In genomic region chr11:61529537-61530225, GRCh38 we compare ENCODE assay signal across 1 cellular context.
A peak's percentile ranks its signal among the peaks of the same experiment; 100 is the strongest.
TF ChIP-seq lines count a peak whose summit lies in the region.

No MANE protein-coding gene starts in this region.

TF ChIP-seq in HepG2, 621 proteins besides CTCF, POLR2A, EP300 and RAD21 (continued from another document and continues in another):
- TF ChIP-seq CEBPZ (IDR thresholded peaks at IDR 0.05; ENCODE audit: low read length) (no peak), ZNF484 (CRISPR knock-in tag; IDR thresholded peaks at IDR 0.05; ENCODE audit: borderline replicate concordance, low read depth) (no peak), ASH2L (IDR thresholded peaks at IDR 0.05; ENCODE audit: insufficient read length, low read depth, low read length) (no peak), ZNF562 (CRISPR knock-in tag; IDR thresholded peaks at IDR 0.05; ENCODE audit: borderline replicate concordance) (no peak), FOXO1 (CRISPR knock-in tag; IDR thresholded peaks at IDR 0.05) (no peak), ZHX1 (CRISPR knock-in tag; IDR thresholded peaks at IDR 0.05; ENCODE audit: low read depth) (peak; percentile 18; the same call in 1 of the 2 replicates), SYNCRIP (IDR thresholded peaks at IDR 0.05; ENCODE audit: insufficient read depth, low read depth, low read length) (no peak), HOXA3 (CRISPR knock-in tag; IDR thresholded peaks at IDR 0.05) (no peak; the same call in 1 of the 2 replicates), ZNF616 (CRISPR knock-in tag; IDR thresholded peaks at IDR 0.05; ENCODE audit: low read depth) (no peak), SOX5 (CRISPR knock-in tag; IDR thresholded peaks at IDR 0.05; ENCODE audit: borderline replicate concordance) (peak; percentile 42; the same call in 1 of the 2 replicates), FOSL2 (CRISPR knock-in tag; IDR thresholded peaks at IDR 0.05) (peak; percentile 40; the same call in 1 of the 2 replicates), MEIS1 (CRISPR knock-in tag; IDR thresholded peaks at IDR 0.05; ENCODE audit: borderline replicate concordance) (no peak), FOXC1 (CRISPR knock-in tag; IDR thresholded peaks at IDR 0.05; ENCODE audit: borderline replicate concordance) (0 out of 2 replicates have a peak, but pooled peaks have one; percentile 30), ZMYM3 (CRISPR knock-in tag; IDR thresholded peaks at IDR 0.05) (peak; percentile 85), ZC3H13 (CRISPR knock-in tag; IDR thresholded peaks at IDR 0.05) (no peak), HNRNPLL (IDR thresholded peaks at IDR 0.05; ENCODE audit: low read depth, low read length, poor library complexity, severe bottlenecking) (no peak), HMG20A (CRISPR knock-in tag; IDR thresholded peaks at IDR 0.05; ENCODE audit: borderline replicate concordance) (peak; percentile 59; the same call in 1 of the 2 replicates), ZNF839 (CRISPR knock-in tag; IDR thresholded peaks at IDR 0.05; ENCODE audit: borderline replicate concordance) (peak; percentile 66; the same call in 1 of the 2 replicates), NFRKB (IDR thresholded peaks at IDR 0.05) (no peak), ZKSCAN5 (CRISPR knock-in tag; IDR thresholded peaks at IDR 0.05) (no peak), MLX (CRISPR knock-in tag; IDR thresholded peaks at IDR 0.05) (peak; percentile 91), ZNF20 (CRISPR knock-in tag; IDR thresholded peaks at IDR 0.05) (no peak), ZNF746 (CRISPR knock-in tag; IDR thresholded peaks at IDR 0.05) (peak; percentile 30; the same call in 1 of the 2 replicates), DMAP1 (CRISPR knock-in tag; IDR thresholded peaks at IDR 0.05) (no peak), SRSF4 (IDR thresholded peaks at IDR 0.05; ENCODE audit: low read depth, low read length, poor library complexity, severe bottlenecking) (no peak), RAD51 (IDR thresholded peaks at IDR 0.05; ENCODE audit: borderline replicate concordance) (no peak), ZNF205 (CRISPR knock-in tag; IDR thresholded peaks at IDR 0.05) (no peak), ZNF292 (CRISPR knock-in tag; IDR thresholded peaks at IDR 0.05; ENCODE audit: borderline replicate concordance, low read depth) (peak; percentile 78), ZNF18 (CRISPR knock-in tag; IDR thresholded peaks at IDR 0.05; ENCODE audit: insufficient replicate concordance) (no peak), ZNF264 (CRISPR knock-in tag; IDR thresholded peaks at IDR 0.05) (no peak), PITX1 (CRISPR knock-in tag; IDR thresholded peaks at IDR 0.05) (no peak), CEBPG (CRISPR knock-in tag; IDR thresholded peaks at IDR 0.05) (peak; percentile 82), ZZZ3 (CRISPR knock-in tag; IDR thresholded peaks at IDR 0.05; ENCODE audit: borderline replicate concordance) (no peak), ZBTB1 (CRISPR knock-in tag; IDR thresholded peaks at IDR 0.05; ENCODE audit: borderline replicate concordance) (no peak), CBX1 (IDR thresholded peaks at IDR 0.05; ENCODE audit: low read depth) (no peak), JARID2 (CRISPR knock-in tag; IDR thresholded peaks at IDR 0.05; ENCODE audit: insufficient replicate concordance) (no peak), SPEN (CRISPR knock-in tag; IDR thresholded peaks at IDR 0.05; ENCODE audit: low read depth) (0 out of 2 replicates have a peak, but pooled peaks have one; percentile 36), CC2D1A (CRISPR knock-in tag; IDR thresholded peaks at IDR 0.05) (no peak), HOXA9 (CRISPR knock-in tag; IDR thresholded peaks at IDR 0.05; ENCODE audit: borderline replicate concordance) (no peak), HNF4G (IDR thresholded peaks at IDR 0.05; ENCODE audit: borderline replicate concordance, low read depth, low read length) (peak; percentile 67; the same call in 1 of the 2 replicates), HNF4G (CRISPR knock-in tag; IDR thresholded peaks at IDR 0.05; ENCODE audit: borderline replicate concordance, low read depth) (peak; percentile 66; the same call in 1 of the 2 replicates)
- TF ChIP-seq, protein P1, sequence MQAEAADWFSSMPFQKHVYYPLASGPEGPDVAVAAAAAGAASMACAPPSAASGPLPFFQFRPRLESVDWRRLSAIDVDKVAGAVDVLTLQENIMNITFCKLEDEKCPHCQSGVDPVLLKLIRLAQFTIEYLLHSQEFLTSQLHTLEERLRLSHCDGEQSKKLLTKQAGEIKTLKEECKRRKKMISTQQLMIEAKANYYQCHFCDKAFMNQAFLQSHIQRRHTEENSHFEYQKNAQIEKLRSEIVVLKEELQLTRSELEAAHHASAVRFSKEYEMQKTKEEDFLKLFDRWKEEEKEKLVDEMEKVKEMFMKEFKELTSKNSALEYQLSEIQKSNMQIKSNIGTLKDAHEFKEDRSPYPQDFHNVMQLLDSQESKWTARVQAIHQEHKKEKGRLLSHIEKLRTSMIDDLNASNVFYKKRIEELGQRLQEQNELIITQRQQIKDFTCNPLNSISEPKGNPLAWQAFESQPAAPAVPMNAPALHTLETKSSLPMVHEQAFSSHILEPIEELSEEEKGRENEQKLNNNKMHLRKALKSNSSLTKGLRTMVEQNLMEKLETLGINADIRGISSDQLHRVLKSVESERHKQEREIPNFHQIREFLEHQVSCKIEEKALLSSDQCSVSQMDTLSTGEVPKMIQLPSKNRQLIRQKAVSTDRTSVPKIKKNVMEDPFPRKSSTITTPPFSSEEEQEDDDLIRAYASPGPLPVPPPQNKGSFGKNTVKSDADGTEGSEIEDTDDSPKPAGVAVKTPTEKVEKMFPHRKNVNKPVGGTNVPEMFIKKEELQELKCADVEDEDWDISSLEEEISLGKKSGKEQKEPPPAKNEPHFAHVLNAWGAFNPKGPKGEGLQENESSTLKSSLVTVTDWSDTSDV (CRISPR knock-in tag; IDR thresholded peaks at IDR 0.05), result no peak
- TF ChIP-seq, protein P2, sequence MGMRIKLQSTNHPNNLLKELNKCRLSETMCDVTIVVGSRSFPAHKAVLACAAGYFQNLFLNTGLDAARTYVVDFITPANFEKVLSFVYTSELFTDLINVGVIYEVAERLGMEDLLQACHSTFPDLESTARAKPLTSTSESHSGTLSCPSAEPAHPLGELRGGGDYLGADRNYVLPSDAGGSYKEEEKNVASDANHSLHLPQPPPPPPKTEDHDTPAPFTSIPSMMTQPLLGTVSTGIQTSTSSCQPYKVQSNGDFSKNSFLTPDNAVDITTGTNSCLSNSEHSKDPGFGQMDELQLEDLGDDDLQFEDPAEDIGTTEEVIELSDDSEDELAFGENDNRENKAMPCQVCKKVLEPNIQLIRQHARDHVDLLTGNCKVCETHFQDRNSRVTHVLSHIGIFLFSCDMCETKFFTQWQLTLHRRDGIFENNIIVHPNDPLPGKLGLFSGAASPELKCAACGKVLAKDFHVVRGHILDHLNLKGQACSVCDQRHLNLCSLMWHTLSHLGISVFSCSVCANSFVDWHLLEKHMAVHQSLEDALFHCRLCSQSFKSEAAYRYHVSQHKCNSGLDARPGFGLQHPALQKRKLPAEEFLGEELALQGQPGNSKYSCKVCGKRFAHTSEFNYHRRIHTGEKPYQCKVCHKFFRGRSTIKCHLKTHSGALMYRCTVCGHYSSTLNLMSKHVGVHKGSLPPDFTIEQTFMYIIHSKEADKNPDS (CRISPR knock-in tag; IDR thresholded peaks at IDR 0.05), result 0 out of 2 replicates have a peak, but pooled peaks have one; percentile 70
- TF ChIP-seq, protein P3, sequence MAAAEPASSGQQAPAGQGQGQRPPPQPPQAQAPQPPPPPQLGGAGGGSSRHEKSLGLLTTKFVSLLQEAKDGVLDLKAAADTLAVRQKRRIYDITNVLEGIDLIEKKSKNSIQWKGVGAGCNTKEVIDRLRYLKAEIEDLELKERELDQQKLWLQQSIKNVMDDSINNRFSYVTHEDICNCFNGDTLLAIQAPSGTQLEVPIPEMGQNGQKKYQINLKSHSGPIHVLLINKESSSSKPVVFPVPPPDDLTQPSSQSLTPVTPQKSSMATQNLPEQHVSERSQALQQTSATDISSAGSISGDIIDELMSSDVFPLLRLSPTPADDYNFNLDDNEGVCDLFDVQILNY (CRISPR knock-in tag; conservative IDR thresholded peaks at IDR 0.05), result no peak
- TF ChIP-seq, protein P4, sequence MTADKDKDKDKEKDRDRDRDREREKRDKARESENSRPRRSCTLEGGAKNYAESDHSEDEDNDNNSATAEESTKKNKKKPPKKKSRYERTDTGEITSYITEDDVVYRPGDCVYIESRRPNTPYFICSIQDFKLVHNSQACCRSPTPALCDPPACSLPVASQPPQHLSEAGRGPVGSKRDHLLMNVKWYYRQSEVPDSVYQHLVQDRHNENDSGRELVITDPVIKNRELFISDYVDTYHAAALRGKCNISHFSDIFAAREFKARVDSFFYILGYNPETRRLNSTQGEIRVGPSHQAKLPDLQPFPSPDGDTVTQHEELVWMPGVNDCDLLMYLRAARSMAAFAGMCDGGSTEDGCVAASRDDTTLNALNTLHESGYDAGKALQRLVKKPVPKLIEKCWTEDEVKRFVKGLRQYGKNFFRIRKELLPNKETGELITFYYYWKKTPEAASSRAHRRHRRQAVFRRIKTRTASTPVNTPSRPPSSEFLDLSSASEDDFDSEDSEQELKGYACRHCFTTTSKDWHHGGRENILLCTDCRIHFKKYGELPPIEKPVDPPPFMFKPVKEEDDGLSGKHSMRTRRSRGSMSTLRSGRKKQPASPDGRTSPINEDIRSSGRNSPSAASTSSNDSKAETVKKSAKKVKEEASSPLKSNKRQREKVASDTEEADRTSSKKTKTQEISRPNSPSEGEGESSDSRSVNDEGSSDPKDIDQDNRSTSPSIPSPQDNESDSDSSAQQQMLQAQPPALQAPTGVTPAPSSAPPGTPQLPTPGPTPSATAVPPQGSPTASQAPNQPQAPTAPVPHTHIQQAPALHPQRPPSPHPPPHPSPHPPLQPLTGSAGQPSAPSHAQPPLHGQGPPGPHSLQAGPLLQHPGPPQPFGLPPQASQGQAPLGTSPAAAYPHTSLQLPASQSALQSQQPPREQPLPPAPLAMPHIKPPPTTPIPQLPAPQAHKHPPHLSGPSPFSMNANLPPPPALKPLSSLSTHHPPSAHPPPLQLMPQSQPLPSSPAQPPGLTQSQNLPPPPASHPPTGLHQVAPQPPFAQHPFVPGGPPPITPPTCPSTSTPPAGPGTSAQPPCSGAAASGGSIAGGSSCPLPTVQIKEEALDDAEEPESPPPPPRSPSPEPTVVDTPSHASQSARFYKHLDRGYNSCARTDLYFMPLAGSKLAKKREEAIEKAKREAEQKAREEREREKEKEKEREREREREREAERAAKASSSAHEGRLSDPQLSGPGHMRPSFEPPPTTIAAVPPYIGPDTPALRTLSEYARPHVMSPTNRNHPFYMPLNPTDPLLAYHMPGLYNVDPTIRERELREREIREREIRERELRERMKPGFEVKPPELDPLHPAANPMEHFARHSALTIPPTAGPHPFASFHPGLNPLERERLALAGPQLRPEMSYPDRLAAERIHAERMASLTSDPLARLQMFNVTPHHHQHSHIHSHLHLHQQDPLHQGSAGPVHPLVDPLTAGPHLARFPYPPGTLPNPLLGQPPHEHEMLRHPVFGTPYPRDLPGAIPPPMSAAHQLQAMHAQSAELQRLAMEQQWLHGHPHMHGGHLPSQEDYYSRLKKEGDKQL (CRISPR knock-in tag; IDR thresholded peaks at IDR 0.05; ENCODE audit: low read depth), result no peak
